In the genomic region with DNA sequence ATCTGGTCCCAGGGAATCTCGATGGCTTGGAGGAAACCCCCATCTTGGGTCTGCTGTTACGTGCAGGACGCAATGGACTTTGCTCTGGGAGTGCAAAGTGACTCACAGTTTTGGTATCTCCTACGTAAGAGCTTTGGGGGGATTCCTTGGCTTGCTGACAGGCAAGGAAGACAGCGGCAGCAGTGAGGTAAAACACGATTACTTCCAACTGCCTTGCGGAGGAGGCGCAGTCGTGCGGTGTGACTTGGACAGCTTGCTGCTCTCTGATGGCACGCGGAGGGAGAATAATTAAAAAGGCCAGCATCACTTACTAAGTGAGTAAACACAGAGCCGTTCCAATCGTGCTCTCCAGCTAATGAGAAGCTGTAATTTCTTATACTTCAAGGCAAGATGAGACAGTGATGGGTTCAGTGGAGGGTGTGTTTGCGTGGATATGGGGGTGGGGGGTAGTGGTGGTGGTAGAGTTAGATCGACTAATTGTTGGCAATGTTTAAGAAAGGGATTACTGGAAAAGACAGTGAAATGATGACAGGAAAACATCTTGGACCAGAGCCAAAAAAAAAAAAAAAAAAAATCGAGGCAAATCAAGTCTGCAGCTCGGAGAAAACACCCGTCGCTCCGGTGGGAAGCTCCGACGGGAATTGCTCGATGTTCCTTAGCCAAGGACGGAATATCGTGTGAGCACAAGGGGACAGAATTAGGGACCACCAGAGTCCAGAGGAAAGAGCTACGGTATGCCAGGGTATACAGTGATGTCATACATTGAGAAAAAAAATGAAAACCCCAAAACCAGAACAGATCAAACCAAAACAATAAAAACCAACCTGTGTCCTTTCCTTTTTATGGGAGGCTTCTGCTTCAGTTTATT, we compare ENCODE assay signal across 9 cellular contexts.
DNase-seq lines count a peak whose midpoint lies in the region; ATAC-seq lines count a peak whose summit lies in the region.
"Had no signal": no experiment of that assay in that cellular context is flagged by ENCODE, and none has a peak within 500 bp of the region (broad histone marks: within the 10 kb centered on the region; RNA-seq: fewer than 3 reads in every experiment).

No MANE protein-coding gene starts in this region.

- no peaks in the 10 kb centered on the region for H3K4me1 ChIP-seq in SJCRH30

- no peak overlapping the region for H3K27ac ChIP-seq in SJCRH30
- H3K27ac ChIP-seq: VCaP had no signal

- intact Hi-C loops in Right ventricle myocardium superior (cut with DNase I): no loop called here
- intact Hi-C loops in sciatic nerve (cut with DNase I): no loop called here

- peak; percentile 93 for DNase-seq in ELR (ENCODE audit: low read depth)
- DNase-seq in SJCRH30: peak; percentile 11 to 15
- peak; percentile 34 for DNase-seq in Right ventricle myocardium superior
- DNase-seq in sciatic nerve (ENCODE audit: low spot score): no peak
- DNase-seq in stimulated activated naive CD4-positive, alpha-beta T cell (lab: John Stamatoyannopoulos, UW): no peak
- no peak for DNase-seq in NCI-H2029 (lab: John Stamatoyannopoulos, UW)
- no peak for DNase-seq in SKM-1 (lab: John Stamatoyannopoulos, UW; ENCODE audit: unreplicated experiment)

- H3K9me3 ChIP-seq in SJCRH30 (replicated peaks): no peaks in the 10 kb centered on the region

- ATAC-seq in Right ventricle myocardium superior (ENCODE audit: poor library complexity) (peak; percentile 61), sciatic nerve (peak; percentile 61)
- ATAC-seq in activated CD4-positive, CD25-positive, alpha-beta regulatory T cell treated with anti-CD3 and anti-CD28 coated beads, Interleukin-2, amount 50 U/mL, for 24 hours: no peak

- no peak overlapping the region for H3K4me3 ChIP-seq in SJCRH30

- no peaks in the 10 kb centered on the region for H3K27me3 ChIP-seq in SJCRH30

- no peaks in the 10 kb centered on the region for H3K36me3 ChIP-seq in SJCRH30

Comparison
In these comparisons a context has a peak if more than half of its experiments do, and no peak if none do; other contexts are left out.
1. DNase-seq: peak in ELR (single experiment), SJCRH30 (2 of 2) and Right ventricle myocardium superior (single experiment); none in sciatic nerve (single experiment), stimulated activated naive CD4-positive, alpha-beta T cell (0 of 6), NCI-H2029 (single experiment) and SKM-1 (single experiment).
2. ATAC-seq: peak in Right ventricle myocardium superior (single experiment) and sciatic nerve (single experiment); none in activated CD4-positive, CD25-positive, alpha-beta regulatory T cell treated with anti-CD3 and anti-CD28 coated beads, Interleukin-2, amount 50 U/mL, for 24 hours (0 of 2).